In genomic region chr19:15285896-15286591, GRCh38 we compare ENCODE assay signal across 9 cellular contexts. TPM values are rescaled to one million over a fixed set of nuclear protein-coding genes. Genes with fewer than 3 reads are reported as not detected.
DNase-seq lines count a peak whose midpoint lies in the region; ATAC-seq and TF ChIP-seq lines count a peak whose summit lies in the region.
"Had no signal": no experiment of that assay in that cellular context is flagged by ENCODE, and none has a peak within 500 bp of the region (broad histone marks: within the 10 kb centered on the region; RNA-seq: fewer than 3 reads in every experiment).

No MANE protein-coding gene starts in this region.

- in situ Hi-C loops in HAP-1 (cut with MboI; ENCODE audit: low sequenced_read_pairs) = no loop called here

- no peaks in the 10 kb centered on the region for H3K9me3 ChIP-seq in OCI-LY3 (ENCODE audit: insufficient read depth, low read length)
- no peaks in the 10 kb centered on the region for H3K9me3 ChIP-seq in HAP-1

- H3K4me3 ChIP-seq in OCI-LY3 (ENCODE audit: low read length) (peak overlapping the region; percentile 75), HAP-1 (no peak overlapping the region)

- peak overlapping the region; percentile 34 to 83 (median 76) for H3K27ac Mint-ChIP-seq in naive thymus-derived CD8-positive, alpha-beta T cell

- ATAC-seq in GM21825 (IDR thresholded peaks at IDR 0.05; ENCODE audit: unreplicated experiment) = peak; percentile 36
- no peak for ATAC-seq in naive thymus-derived CD8-positive, alpha-beta T cell
- ATAC-seq in HG02623 (IDR thresholded peaks at IDR 0.05; ENCODE audit: unreplicated experiment) = no peak

- H3K4me1 ChIP-seq in OCI-LY3 (ENCODE audit: low read length) (peaks cover 72% of the 10 kb centered on the region), HAP-1 (peaks cover 37% of the 10 kb centered on the region)

- no peak overlapping the region for H2AFZ ChIP-seq in OCI-LY3 (ENCODE audit: low read depth, low read length)

- peaks cover 87% of the 10 kb centered on the region for H4K20me1 ChIP-seq in OCI-LY3 (ENCODE audit: insufficient read depth, low read length)

- CTCF ChIA-PET in GM10248 (lab: Yijun Ruan, JAX) = no interaction called here

- DNase-seq in GM10248 (ENCODE audit: extremely low spot score) (peak; percentile 75), NCI-H510A (lab: John Stamatoyannopoulos, UW) (no peak), HAP-1 (ENCODE audit: low spot score in 2 of 2) (no peak)
- peak in 1 of 10 donors; percentile 32 for DNase-seq in naive thymus-derived CD8-positive, alpha-beta T cell
- DNase-seq in activated CD8-positive, alpha-beta memory T cell treated with anti-CD3 and anti-CD28 coated beads, Interleukin-2, amount 50 U/mL, for 4 hours = no peak

- H3K79me2 ChIP-seq in OCI-LY3 (ENCODE audit: low read length) = peaks cover 100% of the 10 kb centered on the region

- peak overlapping the region; percentile 80 for H3K9ac ChIP-seq in OCI-LY3 (ENCODE audit: low read length)

- H3K36me3 Mint-ChIP-seq in naive thymus-derived CD8-positive, alpha-beta T cell = no peaks in the 10 kb centered on the region

- no peaks in the 10 kb centered on the region for H3K27me3 Mint-ChIP-seq in naive thymus-derived CD8-positive, alpha-beta T cell

- H3K36me3 ChIP-seq in OCI-LY3 (replicated peaks; ENCODE audit: low read depth, low read length) (peaks cover 5% of the 10 kb centered on the region), HAP-1 (replicated peaks) (no peaks in the 10 kb centered on the region)

- H3K9me3 Mint-ChIP-seq in naive thymus-derived CD8-positive, alpha-beta T cell = no peaks in the 10 kb centered on the region

- H3K4me1 Mint-ChIP-seq in naive thymus-derived CD8-positive, alpha-beta T cell = peaks cover 58 to 99% (median 96%) of the 10 kb centered on the region in 4 donors

- peak overlapping the region; percentile 93 for H3K27ac ChIP-seq in OCI-LY3 (ENCODE audit: low read length)

- no peaks in the 10 kb centered on the region for H3K27me3 ChIP-seq in OCI-LY3 (ENCODE audit: low read depth, low read length)
- no peaks in the 10 kb centered on the region for H3K27me3 ChIP-seq in HAP-1 (ENCODE audit: low read depth)

- POLR2A ChIA-PET in GM10248 (lab: Yijun Ruan, JAX) = no interaction called here
- POLR2A ChIA-PET in naive thymus-derived CD8-positive, alpha-beta T cell (lab: Charles Lee) = interaction anchor here (0.5 to 1.2 kb wide), 4 partner anchors 24 to 1175 kb away, joined by 3 to 5 read pairs (median 4); partner anchors contain the start of gene AKAP8

- H3K4me2 ChIP-seq in OCI-LY3 (ENCODE audit: low read length) = peak overlapping the region; percentile 100

- peak overlapping the region; percentile 8 to 78 (median 54) for H3K4me3 Mint-ChIP-seq in naive thymus-derived CD8-positive, alpha-beta T cell

- TF ChIP-seq CTCF in GM10248 (IDR thresholded peaks at IDR 0.05; ENCODE audit: control extremely low read depth, extremely low read depth, low read depth, missing control alignments) = no peak
- TF ChIP-seq CTCF in OCI-LY3 (IDR thresholded peaks at IDR 0.05; ENCODE audit: low read depth, low read length) = no peak

RNA-seq across cellular contexts. Expression of gene BRD4, which starts 46.3 kb away (rescaled TPM):
- total RNA-seq in naive thymus-derived CD8-positive, alpha-beta T cell = 100 to 1,000 TPM; 172 to 180 TPM
- 10 to 100 TPM; 10.6 to 37.2 (median 11.5) TPM for polyA plus RNA-seq in naive thymus-derived CD8-positive, alpha-beta T cell

RNA-seq across cellular contexts. Expression of gene EPHX3, which starts 53.8 kb away (rescaled TPM):
- under 1 TPM in 1 of 2 experiments, not detected in 1; 0.65 TPM for total RNA-seq in naive thymus-derived CD8-positive, alpha-beta T cell
- polyA plus RNA-seq in naive thymus-derived CD8-positive, alpha-beta T cell = not detected
- total RNA-seq: pulmonary artery endothelial cell had no signal
